ENCODE assay signal across 35 cellular contexts in genomic region chr5:146089287-146089686, GRCh38. TPM values are rescaled to one million over a fixed set of nuclear protein-coding genes. Genes with fewer than 3 reads are reported as not detected.
"Had no signal": no experiment of that assay in that cellular context is flagged by ENCODE, and none has a peak within 500 bp of the region (broad histone marks: within the 10 kb centered on the region; RNA-seq: fewer than 3 reads in every experiment).

No MANE protein-coding gene starts in this region.

- H3K4me1 ChIP-seq: adrenal gland, ascending aorta, body of pancreas, breast epithelium had no signal

- H3K36me3 ChIP-seq: adrenal gland, ascending aorta, brain microvascular endothelial cell, breast epithelium, cardiac muscle cell had no signal

- H3K4me3 ChIP-seq: adrenal gland, ascending aorta, body of pancreas, breast epithelium, cardiac muscle cell had no signal

- ATAC-seq: activated naive CD4-positive, alpha-beta T cell treated with anti-CD3 and anti-CD28 coated beads, Interleukin-2, amount 50 U/mL, for 72 hours; activated naive CD8-positive, alpha-beta T cell treated with anti-CD3 and anti-CD28 coated beads, Interleukin-2, amount 50 U/mL, for 24 hours; activated T-cell treated with anti-CD3 and anti-CD28 coated beads, Interleukin-2, amount 50 U/mL, for 4 hours; activated T-cell treated with anti-CD3 and anti-CD28 coated beads, Interleukin-2, amount 50 U/mL, for 72 hours; activated T-helper 17 cell treated with anti-CD3 and anti-CD28 coated beads, Interleukin-2, amount 50 U/mL, for 72 hours; body of pancreas had no signal

- H3K27ac ChIP-seq: adrenal gland, ascending aorta, body of pancreas, brain microvascular endothelial cell, breast epithelium, cardiac muscle cell had no signal

- FAIRE-seq: astrocyte, bronchial epithelial cell had no signal

- H3K9me3 ChIP-seq: adrenal gland, ascending aorta, body of pancreas, breast epithelium had no signal

- DNase-seq: activated effector memory CD4-positive, alpha-beta T cell treated with anti-CD3 and anti-CD28 coated beads, Interleukin-2, amount 50 U/mL, for 16 hours; activated effector memory CD4-positive, alpha-beta T cell treated with Interleukin-2 at 50 U/mL for 16 hours; activated gamma-delta T cell; activated gamma-delta T cell treated with Interleukin-2 at 50 U/mL for 16 hours; activated naive CD4-positive, alpha-beta T cell; activated naive CD4-positive, alpha-beta T cell treated with anti-CD3 and anti-CD28 coated beads for 36 hours; activated naive CD4-positive, alpha-beta T cell treated with anti-CD3 and anti-CD28 coated beads, Interleukin-2, amount 10 ng/mL, durations not matched to agents 7 days and 5 days; activated naive CD4-positive, alpha-beta T cell treated with anti-CD3 and anti-CD28 coated beads, Interleukin-2, amount 50 U/mL, for 16 hours; activated naive CD4-positive, alpha-beta T cell treated with Interleukin-2 at 50 U/mL for 16 hours; activated naive CD8-positive, alpha-beta T cell treated with anti-CD3 and anti-CD28 coated beads for 36 hours; activated naive CD8-positive, alpha-beta T cell treated with anti-CD3 and anti-CD28 coated beads, Interleukin-2, amount 10 ng/mL, durations not matched to agents 7 days and 5 days; activated naive CD8-positive, alpha-beta T cell treated with anti-CD3 and anti-CD28 coated beads, Interleukin-2, amount 50 U/mL, for 24 hours; activated T-cell treated with anti-CD3 and anti-CD28 coated beads, Interleukin-2, amount 50 U/mL, for 24 hours; activated T-cell treated with anti-CD3 and anti-CD28 coated beads, Interleukin-2, amount 50 U/mL, for 4 hours; activated T-cell treated with anti-CD3 and anti-CD28 coated beads, Interleukin-2, amount 50 U/mL, for 48 hours; activated T-cell treated with anti-CD3 and anti-CD28 coated beads, Interleukin-2, amount 50 U/mL, for 72 hours; adrenal gland; amniotic stem cell; amygdala; anterior cingulate cortex; aorta; body of pancreas; brain microvascular endothelial cell; caudate nucleus; central memory CD4-positive, alpha-beta T cell; cerebellar nuclear complex had no signal

- H3K27me3 ChIP-seq: adrenal gland, ascending aorta, body of pancreas, brain microvascular endothelial cell, breast epithelium, cardiac muscle cell had no signal

RNA-seq across cellular contexts. Expression of gene PLAC8L1, which starts 16.1 kb away (rescaled TPM):
- total RNA-seq: ascending aorta, body of pancreas, breast epithelium, cardiac muscle cell, cardiac septum, cerebellum had no signal
